Comparison of ENCODE assay signal across 36 cellular contexts in genomic region chr12:132380646-132381045, GRCh38. TPM values are rescaled to one million over a fixed set of nuclear protein-coding genes. Genes with fewer than 3 reads are reported as not detected.
"Had no signal": no experiment of that assay in that cellular context is flagged by ENCODE, and none has a peak within 500 bp of the region (broad histone marks: within the 10 kb centered on the region; RNA-seq: fewer than 3 reads in every experiment).

No MANE protein-coding gene starts in this region.

- H3K4me3 ChIP-seq: esophagus muscularis mucosa, gastrocnemius medialis had no signal

- DNase-seq: activated CD4-positive, alpha-beta memory T cell treated with anti-CD3 and anti-CD28 coated beads for 36 hours; activated CD4-positive, alpha-beta T cell treated with anti-CD3 and anti-CD28 coated beads for 36 hours; activated CD4-positive, alpha-beta T cell treated with anti-CD3 and anti-CD28 coated beads, Interleukin-2, amount 10 ng/mL, durations not matched to agents 24 days and 14 days; activated CD4-positive, CD25-positive, alpha-beta regulatory T cell; activated CD4-positive, CD25-positive, alpha-beta regulatory T cell treated with anti-CD3 and anti-CD28 coated beads, Interleukin-2, amount 50 U/mL, for 72 hours; activated CD8-positive, alpha-beta memory T cell treated with anti-CD3 and anti-CD28 coated beads, Interleukin-2, amount 10 ng/mL, durations not matched to agents 7 days and 5 days; activated CD8-positive, alpha-beta memory T cell treated with anti-CD3 and anti-CD28 coated beads, Interleukin-2, amount 50 U/mL, for 4 hours; activated CD8-positive, alpha-beta T cell treated with anti-CD3 and anti-CD28 coated beads, Interleukin-2, amount 10 ng/mL, durations not matched to agents 7 days and 5 days; activated effector memory CD4-positive, alpha-beta T cell treated with anti-CD3 and anti-CD28 coated beads, Interleukin-2, amount 50 U/mL, for 16 hours; activated naive CD4-positive, alpha-beta T cell treated with anti-CD3 and anti-CD28 coated beads for 36 hours; activated naive CD8-positive, alpha-beta T cell treated with anti-CD3 and anti-CD28 coated beads, Interleukin-2, amount 10 ng/mL, durations not matched to agents 7 days and 5 days; activated T-cell treated with anti-CD3 and anti-CD28 coated beads, Interleukin-2, amount 50 U/mL, for 1 hour; activated T-cell treated with anti-CD3 and anti-CD28 coated beads, Interleukin-2, amount 50 U/mL, for 48 hours; anterior cingulate cortex; brain microvascular endothelial cell; cortex of kidney; dermis blood vessel endothelial cell; effector CD4-positive, alpha-beta T cell; effector memory CD8-positive, alpha-beta T cell; erythroblast; foreskin keratinocyte; gastrocnemius medialis; glutamatergic neuron; T-helper 1 cell; T-helper 17 cell; T1000 had no signal

- H3K9me3 ChIP-seq: esophagus muscularis mucosa, gastrocnemius medialis had no signal

- H3K27ac ChIP-seq: brain microvascular endothelial cell, esophagus muscularis mucosa, foreskin keratinocyte, gastrocnemius medialis had no signal

- H3K4me1 ChIP-seq: esophagus muscularis mucosa, foreskin keratinocyte, gastrocnemius medialis had no signal

- H3K36me3 ChIP-seq: brain microvascular endothelial cell, esophagus muscularis mucosa, gastrocnemius medialis had no signal

- ATAC-seq: activated CD4-positive, alpha-beta T cell treated with anti-CD3 and anti-CD28 coated beads for 36 hours; activated CD8-positive, alpha-beta memory T cell treated with anti-CD3 and anti-CD28 coated beads, Interleukin-2, amount 10 ng/mL, durations not matched to agents 7 days and 5 days; activated CD8-positive, alpha-beta T cell treated with anti-CD3 and anti-CD28 coated beads, Interleukin-2, amount 10 ng/mL, durations not matched to agents 7 days and 5 days; activated naive CD4-positive, alpha-beta T cell treated with anti-CD3 and anti-CD28 coated beads, Interleukin-2, amount 50 U/mL, for 72 hours; effector memory CD8-positive, alpha-beta T cell; foreskin keratinocyte; gastrocnemius medialis; T-helper 17 cell had no signal

- FAIRE-seq: astrocyte, bronchial epithelial cell, colon had no signal

RNA-seq across cellular contexts. Expression of gene GALNT9, which starts 51.3 kb away (rescaled TPM):
- total RNA-seq: activated CD4-positive, alpha-beta T cell treated with anti-CD3 and anti-CD28 coated beads, Interleukin-2, amount 10 ng/mL, durations not matched to agents 24 days and 14 days; activated CD8-positive, alpha-beta memory T cell treated with anti-CD3 and anti-CD28 coated beads for 36 hours; activated CD8-positive, alpha-beta memory T cell treated with anti-CD3 and anti-CD28 coated beads, Interleukin-2, amount 10 ng/mL, durations not matched to agents 7 days and 5 days; activated CD8-positive, alpha-beta T cell treated with anti-CD3 and anti-CD28 coated beads, Interleukin-2, amount 10 ng/mL, durations not matched to agents 7 days and 5 days; activated naive CD8-positive, alpha-beta T cell treated with anti-CD3 and anti-CD28 coated beads, Interleukin-2, amount 10 ng/mL, durations not matched to agents 7 days and 5 days; activated T-helper 1 cell treated with anti-CD3 and anti-CD28 coated beads, Interleukin-12 subunit alpha, Interleukin-12 subunit beta, Interleukin-2, Interleukin-4 antibody, amounts not matched to agents 30 ng/mL and 10 ng/mL and 1 ng/mL, durations not matched to agents 14 hours and 24 hours and 36 hours; activated T-helper 2 cell treated with anti-CD3 and anti-CD28 coated beads, Interferon-gamma antibody, Interleukin-2, Interleukin-4, amounts not matched to agents 10 μg/mL and 5 μg/mL and 100 μg/mL, durations not matched to agents 14 hours and 24 hours and 36 hours; bronchial epithelial cell; cardiac septum; chondrocyte; foreskin keratinocyte; gastrocnemius medialis; T-helper 17 cell had no signal
- polyA plus RNA-seq: foreskin keratinocyte had no signal
